11 cellular contexts compared by ENCODE assay signal in genomic region chr17:78268960-78269892, GRCh38. TPM values are rescaled to one million over a fixed set of nuclear protein-coding genes. Genes with fewer than 3 reads are reported as not detected.
DNase-seq lines count a peak whose midpoint lies in the region; TF ChIP-seq lines count a peak whose summit lies in the region.
"Had no signal": no experiment of that assay in that cellular context is flagged by ENCODE, and none has a peak within 500 bp of the region (broad histone marks: within the 10 kb centered on the region; RNA-seq: fewer than 3 reads in every experiment).

No MANE protein-coding gene starts in this region.

- no peak overlapping the region for H3T11ph ChIP-seq in H9 (ENCODE audit: low read length)

- H3K27me3 ChIP-seq in H9 (ENCODE audit: insufficient read depth, low read length) (no peaks in the 10 kb centered on the region; the same call in 1 of the 2 replicates), ovary (no peaks in the 10 kb centered on the region)

- H2BK120ac ChIP-seq in H9 (ENCODE audit: low read depth, low read length, poor library complexity, severe bottlenecking), result no peak overlapping the region

- H3K9me3 Mint-ChIP-seq in H9, result peaks cover 0 to 4% of the 10 kb centered on the region in 2 experiments; a peak in 1 of 5 replicates

- no CpG with 5 or more reads among the region's 34 CpGs for WGBS in H9 (ENCODE audit: extremely low coverage, insufficient read length, low lambda C conversion rate)
- WGBS in ovary, 3 donors, result 22 to 33% (median 28%) methylated on average over 33 to 34 of the region's 34 CpGs

- no peak overlapping the region for H4K8ac ChIP-seq in H9 (replicated peaks; ENCODE audit: insufficient read length, low read depth, low read length)

- H3K27ac Mint-ChIP-seq in H9, result no peak overlapping the region

- H3K79me1 ChIP-seq in H9 (ENCODE audit: insufficient read depth, low read depth, low read length, poor library complexity, severe bottlenecking), result no peaks in the 10 kb centered on the region

- CTCF ChIA-PET in RWPE1 (lab: Yijun Ruan, JAX), result interaction anchor here (0.5 to 1.6 kb wide), 4 partner anchors 18 to 455 kb away, joined by 3 to 5 read pairs (median 4); no protein-coding TSS in a partner anchor

- intact Hi-C loops in ovary (cut with DNase I), result no loop called here

- no peak overlapping the region for H3K4ac ChIP-seq in H9 (ENCODE audit: low read depth, low read length)

- H2AK5ac ChIP-seq in H9 (ENCODE audit: insufficient read length, low read length), result no peak overlapping the region

- TF ChIP-seq POLR2A in ovary (IDR thresholded peaks at IDR 0.05), result no peak

- H3K9me3 ChIP-seq in H9 (ENCODE audit: control insufficient read depth, low read depth, low read length) (no peaks in the 10 kb centered on the region), ovary (no peaks in the 10 kb centered on the region)
- H3K9me3 ChIP-seq: uterus had no signal

- no peak for TF ChIP-seq EP300 in ovary (IDR thresholded peaks at IDR 0.05)

- H3K4me1 ChIP-seq in H9 (ENCODE audit: insufficient read depth, low read length), result peaks cover 6% of the 10 kb centered on the region; the same call in 1 of the 2 replicates
- H3K4me1 ChIP-seq in ovary (ENCODE audit: insufficient read depth), result peaks cover 18% of the 10 kb centered on the region
- H3K4me1 ChIP-seq: uterus had no signal

- H3K4me3 ChIP-seq in ovary, result no peak overlapping the region
- H3K4me3 ChIP-seq: lung, uterus had no signal

- no peak overlapping the region for H2AFZ ChIP-seq in H9 (ENCODE audit: low read length)

- no peaks in the 10 kb centered on the region for H3K36me3 ChIP-seq in ovary
- H3K36me3 ChIP-seq: uterus had no signal

- peaks cover 4% of the 10 kb centered on the region for H3K23me2 ChIP-seq in H9 (ENCODE audit: insufficient read length, low read depth, low read length, poor library complexity, severe bottlenecking)

- H3K14ac ChIP-seq in H9 (ENCODE audit: insufficient read depth, low read length), result peak overlapping the region; percentile 59

- POLR2A ChIA-PET in RWPE1 (lab: Yijun Ruan, JAX; ENCODE audit: low non-redundant PET), result interaction anchor here (0.6 kb wide), 1 partner anchor 113 kb away, joined by 3 read pairs; no protein-coding TSS in a partner anchor

- no peak overlapping the region for H4K91ac ChIP-seq in H9 (ENCODE audit: insufficient read length, low read depth, low read length)

- peak overlapping the region; percentile 76 for H3K18ac ChIP-seq in H9 (ENCODE audit: insufficient read length, low read depth, low read length)

- no peaks in the 10 kb centered on the region for H4K20me1 ChIP-seq in H9 (ENCODE audit: control insufficient read depth, insufficient read depth, insufficient read length)

- peak; percentile 79 for DNase-seq in H9
- DNase-seq in SHP77 (lab: John Stamatoyannopoulos, UW), result peak; percentile 67 to 80
- peak; percentile 27 for DNase-seq in fibroblast of the conjunctiva (ENCODE audit: low read depth)
- DNase-seq in ovary, result peak in 3 of 5 donors; percentile 55 to 73 (median 60)
- DNase-seq in RWPE1 (ENCODE audit: low spot score), result no peak
- DNase-seq in NCI-H1436 treated with DMSO at 0.1 percent for 48 hours (lab: John Stamatoyannopoulos, UW), result no peak
- no peak for DNase-seq in NOMO-1 (lab: John Stamatoyannopoulos, UW; ENCODE audit: unreplicated experiment in 2 of 2)
- DNase-seq: NCI-H1048, uterus had no signal

- H2BK20ac ChIP-seq in H9 (ENCODE audit: low read depth, low read length, poor library complexity, severe bottlenecking), result no peak overlapping the region

- no peak overlapping the region for H3K4me2 ChIP-seq in H9 (ENCODE audit: insufficient read depth, insufficient read length, low read length)

- no peaks in the 10 kb centered on the region for H3K36me3 Mint-ChIP-seq in H9 (ENCODE audit: insufficient read depth in 1 of 3, low read depth in 3 of 3)

- TF ChIP-seq CTCF in H9 (conservative IDR thresholded peaks at IDR 0.05) (peak; percentile 40), ovary (IDR thresholded peaks at IDR 0.05) (no peak), RWPE1 (conservative IDR thresholded peaks at IDR 0.05; ENCODE audit: low read depth) (no peak)

- peak overlapping the region; percentile 36 to 51; a peak in 4 of 5 replicates for H3K4me3 Mint-ChIP-seq in H9

- H3K4me1 Mint-ChIP-seq in H9, result peaks cover 52 to 68% of the 10 kb centered on the region in 2 experiments

- no peak overlapping the region for H3K23ac ChIP-seq in H9 (ENCODE audit: insufficient read length, low read depth, low read length)

- no peak overlapping the region for H2BK5ac ChIP-seq in H9 (ENCODE audit: insufficient read length, low read length)

- no peak overlapping the region for H4K5ac ChIP-seq in H9 (ENCODE audit: insufficient read length, low read depth, low read length)

- H2BK15ac ChIP-seq in H9 (ENCODE audit: low read depth, low read length), result no peak overlapping the region

- H3K79me2 ChIP-seq in H9 (ENCODE audit: insufficient read depth, low read length), result no peaks in the 10 kb centered on the region

- no peak overlapping the region for H3K27ac ChIP-seq in H9 (ENCODE audit: insufficient read length, low read depth, low read length)
- H3K27ac ChIP-seq in ovary, result peak overlapping the region in 1 of 2 donors; percentile 27
- H3K27ac ChIP-seq in RWPE1, result no peak overlapping the region
- H3K27ac ChIP-seq: uterus had no signal

- H3K56ac ChIP-seq in H9 (ENCODE audit: insufficient read length, low read depth, low read length), result no peak overlapping the region

- peaks cover 14% of the 10 kb centered on the region for H3K27me3 Mint-ChIP-seq in H9 (ENCODE audit: low read depth)

- no peak overlapping the region for H2BK12ac ChIP-seq in H9 (ENCODE audit: insufficient read length, low read depth, low read length)

- no peak overlapping the region for H3K9ac ChIP-seq in H9 (ENCODE audit: extremely low read depth, insufficient read length, low read length)

RNA-seq across cellular contexts. Expression of gene TMEM235, which starts 37.8 kb away (rescaled TPM):
- total RNA-seq in H9 (2021) (0.13 and 0.28 TPM in 2 replicates), ovary (not detected)
- under 1 TPM in 1 of 2 donors, not detected in 1; 0.07 TPM for polyA plus RNA-seq in ovary
- total RNA-seq: bronchial epithelial cell, uterus had no signal

RNA-seq across cellular contexts. Expression of gene BIRC5, which starts 55.2 kb away (rescaled TPM):
- total RNA-seq in H9 (2021) (97.8 and 104 TPM in 2 replicates), ovary (1 to 10 TPM in 2 of 7 donors, under 1 TPM in 3, not detected in 2; 0.11 to 1.4 (median 0.24) TPM)
- polyA plus RNA-seq in ovary, result 1 to 10 TPM in 1 of 2 donors, under 1 TPM in 1; 0.73 to 1.4 TPM

Comparison
In these comparisons a context has a peak if more than half of its experiments do, and no peak if none do; other contexts are left out.
1. DNase-seq: peak in H9 (single experiment), SHP77 (2 of 2), fibroblast of the conjunctiva (single experiment) and ovary (3 of 5); none in RWPE1 (single experiment), NCI-H1436 treated with DMSO at 0.1 percent for 48 hours (single experiment) and NOMO-1 (0 of 2).
2. RNA of gene BIRC5, which starts 55.2 kb away (total RNA-seq): 97.8 to 104 TPM in H9; 0.11 to 1.4 TPM in ovary; every median in the first group is over 10 times any median in the second.